Comparison of ENCODE assay signal across 11 cellular contexts in the genomic region with DNA sequence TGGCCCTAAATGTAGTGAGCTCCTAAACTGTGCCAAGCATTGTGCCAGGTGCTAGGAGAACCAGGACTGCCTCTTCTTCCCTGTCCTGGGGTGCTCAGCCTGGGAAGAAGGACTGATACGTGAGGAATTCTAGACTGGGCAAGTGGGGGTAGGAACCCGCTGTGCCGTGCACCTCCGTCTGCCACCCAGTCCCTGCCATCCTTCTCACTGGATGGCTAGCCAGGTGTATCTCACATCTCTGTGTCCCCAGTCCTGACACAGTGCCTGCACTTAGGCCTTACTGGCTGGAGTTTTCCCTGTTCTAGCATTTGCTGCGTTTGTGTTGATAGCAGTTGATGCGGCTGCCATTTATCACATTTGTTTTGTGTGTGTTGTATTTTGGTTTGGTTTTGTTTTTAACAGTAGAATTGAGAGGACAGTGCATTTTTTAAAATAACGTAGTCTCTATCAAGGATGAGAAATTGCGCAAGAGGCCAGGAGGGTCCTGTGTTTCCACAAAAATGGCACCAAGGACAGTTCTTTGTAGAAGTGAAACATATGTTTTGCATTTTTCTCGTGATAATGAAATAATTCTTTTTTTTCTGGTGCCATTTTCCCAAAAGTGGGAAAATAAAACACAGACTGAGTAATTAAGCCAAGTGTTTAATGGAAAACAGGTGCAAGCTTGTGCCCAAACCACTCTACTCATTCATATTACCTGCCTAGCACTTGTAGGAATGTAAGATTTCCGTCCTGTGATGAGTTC. TPM values are rescaled to one million over a fixed set of nuclear protein-coding genes. Genes with fewer than 3 reads are reported as not detected.
DNase-seq lines count a peak whose midpoint lies in the region; ATAC-seq and TF ChIP-seq lines count a peak whose summit lies in the region.
"Had no signal": no experiment of that assay in that cellular context is flagged by ENCODE, and none has a peak within 500 bp of the region (broad histone marks: within the 10 kb centered on the region; RNA-seq: fewer than 3 reads in every experiment).

No MANE protein-coding gene starts in this region.

- no peak for TF ChIP-seq CTCF in NB4 (IDR thresholded peaks at IDR 0.05; ENCODE audit: low read depth, low read length)

- intact Hi-C loops in sciatic nerve (cut with DNase I) = no loop called here

- peaks cover 56 to 71% of the 10 kb centered on the region in 2 donors for H3K4me1 Mint-ChIP-seq in effector memory CD8-positive, alpha-beta T cell (ENCODE audit: low read depth in 2 of 2)

- peaks cover 13% of the 10 kb centered on the region for H3K36me3 Mint-ChIP-seq in effector memory CD8-positive, alpha-beta T cell (ENCODE audit: insufficient read depth)

- ATAC-seq in effector memory CD8-positive, alpha-beta T cell (replicated peaks) = no peak
- ATAC-seq in sciatic nerve (peak; percentile 80), GM21723 (IDR thresholded peaks at IDR 0.05; ENCODE audit: unreplicated experiment) (no peak)

- peak overlapping the region; percentile 2 to 46 for H3K4me3 Mint-ChIP-seq in effector memory CD8-positive, alpha-beta T cell

- H3K9me3 Mint-ChIP-seq in effector memory CD8-positive, alpha-beta T cell = no peaks in the 10 kb centered on the region

- H3K27ac Mint-ChIP-seq in effector memory CD8-positive, alpha-beta T cell = peak overlapping the region; percentile 84 to 85

- DNase-seq in GM04503 (ENCODE audit: low read depth) (peak; percentile 32), NB4 (ENCODE audit: low read depth) (peak; percentile 34), sciatic nerve (ENCODE audit: low spot score) (peak; percentile 68), HuH-7.5 (ENCODE audit: low spot score) (no peak), NCI-H146 treated with DMSO at 0.1 percent for 48 hours (lab: John Stamatoyannopoulos, UW; ENCODE audit: unreplicated experiment) (no peak)
- DNase-seq in effector memory CD8-positive, alpha-beta T cell = no peak
- DNase-seq: activated gamma-delta T cell treated with Interleukin-2 at 50 U/mL for 16 hours, NCI-H510A had no signal

- TF ChIP-seq POLR2A in NB4 (IDR thresholded peaks at IDR 0.05; ENCODE audit: extremely low read depth, insufficient read length) = no peak

- no peaks in the 10 kb centered on the region for H3K27me3 Mint-ChIP-seq in effector memory CD8-positive, alpha-beta T cell

- no peak overlapping the region for H3K4me3 ChIP-seq in NB4 (ENCODE audit: low read depth, low read length)
- H3K4me3 ChIP-seq: lung had no signal

RNA-seq across cellular contexts. Expression of gene GPR183, which starts 4.7 kb away (rescaled TPM):
- 19.5 TPM for total RNA-seq in sciatic nerve

RNA-seq across cellular contexts. Expression of gene GPR18, which starts 53.7 kb away (rescaled TPM):
- total RNA-seq in sciatic nerve = not detected
- total RNA-seq: epithelial cell of proximal tubule had no signal

Comparison
In these comparisons a context has a peak if more than half of its experiments do, and no peak if none do; other contexts are left out.
1. DNase-seq: peak in GM04503 (single experiment), NB4 (single experiment) and sciatic nerve (single experiment); none in effector memory CD8-positive, alpha-beta T cell (0 of 3), HuH-7.5 (single experiment) and NCI-H146 treated with DMSO at 0.1 percent for 48 hours (single experiment).